Comparison of ENCODE assay signal across 2 cellular contexts in genomic region chr11:85475637-85476517, GRCh38.
TF ChIP-seq lines count a peak whose summit lies in the region.

No MANE protein-coding gene starts in this region.

TF ChIP-seq in H1, 55 proteins besides CTCF, POLR2A, EP300 and RAD21 (continued from another document):
- TF ChIP-seq CHD7 (IDR thresholded peaks at IDR 0.05; ENCODE audit: insufficient replicate concordance, low read length) (no peak), CTBP2 (IDR thresholded peaks at IDR 0.05; ENCODE audit: borderline replicate concordance, insufficient read depth, insufficient read length, low read length) (no peak), PHF8 (conservative IDR thresholded peaks at IDR 0.05; ENCODE audit: low read depth, low read length) (no peak), SP4 (IDR thresholded peaks at IDR 0.05; ENCODE audit: low read length) (no peak), TCF12 (IDR thresholded peaks at IDR 0.05; ENCODE audit: low read depth, low read length) (no peak), HDAC6 (IDR thresholded peaks at IDR 0.05; ENCODE audit: low read depth, low read length) (no peak), MAX (IDR thresholded peaks at IDR 0.05) (no peak), BCL11A (IDR thresholded peaks at IDR 0.05; ENCODE audit: low read depth in 2 of 2, low read length in 2 of 2) (no peak), CHD2 (IDR thresholded peaks at IDR 0.05; ENCODE audit: low read length) (no peak), SP1 (IDR thresholded peaks at IDR 0.05; ENCODE audit: low read depth, low read length) (no peak), CBX5 (IDR thresholded peaks at IDR 0.05; ENCODE audit: low read depth, low read length) (no peak), KDM5A (IDR thresholded peaks at IDR 0.05; ENCODE audit: low read length) (no peak), NRF1 (IDR thresholded peaks at IDR 0.05; ENCODE audit: low read depth, low read length) (no peak), GABPA (IDR thresholded peaks at IDR 0.05; ENCODE audit: borderline replicate concordance, insufficient read depth, low read length) (no peak), EZH2 (IDR thresholded peaks at IDR 0.05; ENCODE audit: low read depth, low read length, severe bottlenecking) (no peak), HDAC2 (IDR thresholded peaks at IDR 0.05; ENCODE audit: borderline replicate concordance in 1 of 2, low read depth in 2 of 2, low read length in 2 of 2) (no peak), CHD1 (IDR thresholded peaks at IDR 0.05; ENCODE audit: low read depth, low read length) (no peak), FOSL1 (IDR thresholded peaks at IDR 0.05; ENCODE audit: insufficient read depth, low read depth, low read length) (no peak)

TF ChIP-seq in SK-N-SH, 30 proteins besides CTCF, POLR2A, EP300 and RAD21 (continued from another document):
- TF ChIP-seq REST (IDR thresholded peaks at IDR 0.05; ENCODE audit: low read depth, low read length) (no peak), TEAD4 (IDR thresholded peaks at IDR 0.05; ENCODE audit: borderline replicate concordance, insufficient read depth) (no peak), POLR2AphosphoS5 (IDR thresholded peaks at IDR 0.05; ENCODE audit: low read depth, low read length) (no peak), MXI1 (IDR thresholded peaks at IDR 0.05; ENCODE audit: low read depth, low read length) (no peak), NFIC (IDR thresholded peaks at IDR 0.05; ENCODE audit: borderline replicate concordance) (no peak), TAF1 (IDR thresholded peaks at IDR 0.05; ENCODE audit: borderline replicate concordance, low read depth, low read length) (no peak), FOXJ3 (CRISPR knock-in tag; IDR thresholded peaks at IDR 0.05) (no peak), MEF2A (IDR thresholded peaks at IDR 0.05; ENCODE audit: borderline replicate concordance, low read depth) (no peak), JUND (IDR thresholded peaks at IDR 0.05) (no peak), RXRA (IDR thresholded peaks at IDR 0.05; ENCODE audit: borderline replicate concordance, low read depth) (no peak), EZH2phosphoT487 (IDR thresholded peaks at IDR 0.05; ENCODE audit: borderline replicate concordance, low read depth) (no peak), SMC3 (IDR thresholded peaks at IDR 0.05; ENCODE audit: low read depth, low read length) (no peak)
